In genomic region chr5:54862036-54862435, GRCh38 we compare ENCODE assay signal across 14 cellular contexts.
"Had no signal": no experiment of that assay in that cellular context is flagged by ENCODE, and none has a peak within 500 bp of the region (broad histone marks: within the 10 kb centered on the region; RNA-seq: fewer than 3 reads in every experiment).

No MANE protein-coding gene starts in this region.

- ATAC-seq: activated CD8-positive, alpha-beta memory T cell treated with anti-CD3 and anti-CD28 coated beads, Interleukin-2, amount 10 ng/mL, durations not matched to agents 7 days and 5 days; activated naive CD4-positive, alpha-beta T cell treated with anti-CD3 and anti-CD28 coated beads, Interleukin-2, amount 50 U/mL, for 72 hours had no signal

- H3K36me3 ChIP-seq: colonic mucosa, right atrium auricular region, thoracic aorta had no signal

- FAIRE-seq: bronchial epithelial cell had no signal

- H3K4me3 ChIP-seq: colonic mucosa, hepatocyte, right atrium auricular region, thoracic aorta had no signal

- H3K27ac ChIP-seq: colonic mucosa, hepatocyte, right atrium auricular region, thoracic aorta had no signal

- DNase-seq: activated CD4-positive, alpha-beta T cell treated with anti-CD3 and anti-CD28 coated beads for 1 hour; activated CD4-positive, alpha-beta T cell treated with anti-CD3 and anti-CD28 coated beads, Interleukin-2, amount 50 U/mL, for 48 hours; activated CD8-positive, alpha-beta memory T cell treated with anti-CD3 and anti-CD28 coated beads, Interleukin-2, amount 10 ng/mL, durations not matched to agents 7 days and 5 days; activated effector memory CD4-positive, alpha-beta T cell treated with anti-CD3 and anti-CD28 coated beads, Interleukin-2, amount 50 U/mL, for 16 hours; activated T-cell treated with anti-CD3 and anti-CD28 coated beads, Interleukin-2, amount 50 U/mL, for 24 hours; anterior cingulate cortex; colonic mucosa; effector CD4-positive, alpha-beta T cell; SW 1271 had no signal

- H3K79me2 ChIP-seq: hepatocyte had no signal

- H3K27me3 ChIP-seq: colonic mucosa, hepatocyte, right atrium auricular region had no signal

- H3K9me3 ChIP-seq: colonic mucosa had no signal

- H3K4me2 ChIP-seq: hepatocyte had no signal

- H3K4me1 ChIP-seq: colonic mucosa, right atrium auricular region had no signal

- H2AFZ ChIP-seq: hepatocyte had no signal
